In the genomic region with DNA sequence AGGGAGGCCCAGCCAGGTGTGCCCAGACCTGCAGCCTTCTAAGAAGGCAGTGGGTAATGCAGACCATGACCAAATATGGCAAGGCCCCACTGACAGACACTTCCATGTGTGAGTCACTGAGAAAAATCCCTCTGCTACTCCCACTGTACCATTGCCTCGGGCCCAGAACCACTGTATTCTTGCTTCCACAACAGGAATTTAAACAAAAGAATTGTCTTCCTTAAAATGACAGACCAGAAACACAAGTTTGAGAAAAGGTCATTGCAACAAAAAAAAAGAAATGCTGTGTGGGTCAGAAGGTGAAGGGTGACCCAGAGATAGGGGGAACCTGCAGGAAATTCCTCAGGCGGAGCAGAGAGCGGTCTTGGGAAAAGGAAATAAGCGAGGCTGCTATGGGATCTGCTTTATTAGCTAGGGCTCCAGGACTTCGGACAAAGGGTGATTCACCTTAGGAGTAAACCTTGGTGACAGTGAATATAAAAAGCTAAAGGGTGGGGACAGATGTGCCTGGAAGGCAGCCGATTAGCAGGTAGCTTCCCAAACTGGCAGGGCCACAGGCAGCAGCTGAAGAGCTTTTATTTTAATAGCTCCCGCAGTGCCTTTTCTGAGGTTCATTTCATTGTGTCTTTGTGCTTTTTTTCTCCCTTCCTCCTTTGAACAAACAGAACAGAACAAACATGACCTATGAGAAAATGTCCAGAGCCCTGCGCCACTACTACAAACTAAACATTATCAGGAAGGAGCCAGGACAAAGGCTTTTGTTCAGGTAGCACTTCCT, we compare ENCODE assay signal across 1 cellular context.
A peak's percentile ranks its signal among the peaks of the same experiment; 100 is the strongest.
TF ChIP-seq lines count a peak whose summit lies in the region.

No MANE protein-coding gene starts in this region.

TF ChIP-seq in HepG2, 621 proteins besides CTCF, POLR2A, EP300 and RAD21 (continued from another document and continues in another):
- TF ChIP-seq FOXK1 (CRISPR knock-in tag; IDR thresholded peaks at IDR 0.05; ENCODE audit: borderline replicate concordance, low read depth) (no peak), ZNF619 (CRISPR knock-in tag; IDR thresholded peaks at IDR 0.05) (no peak), GABPB1 (CRISPR knock-in tag; IDR thresholded peaks at IDR 0.05) (no peak; the same call in 1 of the 2 replicates), ZNF790 (CRISPR knock-in tag; IDR thresholded peaks at IDR 0.05; ENCODE audit: borderline replicate concordance) (no peak), XBP1 (CRISPR knock-in tag; IDR thresholded peaks at IDR 0.05) (no peak), NFYC (CRISPR knock-in tag; IDR thresholded peaks at IDR 0.05) (no peak), RFXAP (CRISPR knock-in tag; IDR thresholded peaks at IDR 0.05; ENCODE audit: borderline replicate concordance) (no peak), ZNF235 (CRISPR knock-in tag; IDR thresholded peaks at IDR 0.05; ENCODE audit: borderline replicate concordance) (no peak), ARNTL (CRISPR knock-in tag; IDR thresholded peaks at IDR 0.05) (no peak), HMG20A (CRISPR knock-in tag; IDR thresholded peaks at IDR 0.05; ENCODE audit: borderline replicate concordance) (peak; percentile 62; the same call in 1 of the 2 replicates), THYN1 (CRISPR knock-in tag; IDR thresholded peaks at IDR 0.05; ENCODE audit: borderline replicate concordance, low read depth) (no peak), HOXA9 (CRISPR knock-in tag; IDR thresholded peaks at IDR 0.05; ENCODE audit: borderline replicate concordance) (no peak), ZNF33B (CRISPR knock-in tag; IDR thresholded peaks at IDR 0.05) (no peak), NR1H2 (CRISPR knock-in tag; IDR thresholded peaks at IDR 0.05; ENCODE audit: borderline replicate concordance, low read depth) (no peak), ZNF296 (CRISPR knock-in tag; conservative IDR thresholded peaks at IDR 0.05) (no peak), JUNB (CRISPR knock-in tag; IDR thresholded peaks at IDR 0.05; ENCODE audit: borderline replicate concordance) (no peak), PAWR (CRISPR knock-in tag; IDR thresholded peaks at IDR 0.05; ENCODE audit: borderline replicate concordance) (no peak), ZSCAN30 (CRISPR knock-in tag; IDR thresholded peaks at IDR 0.05) (no peak), ZMYM3 (CRISPR knock-in tag; IDR thresholded peaks at IDR 0.05) (no peak), CBX2 (IDR thresholded peaks at IDR 0.05; ENCODE audit: low read depth, low read length) (no peak), CBX2 (CRISPR knock-in tag; IDR thresholded peaks at IDR 0.05; ENCODE audit: low read depth) (no peak), KLF6 (CRISPR knock-in tag; IDR thresholded peaks at IDR 0.05) (no peak), ZNF343 (CRISPR knock-in tag; IDR thresholded peaks at IDR 0.05) (no peak), KAT7 (CRISPR knock-in tag; IDR thresholded peaks at IDR 0.05; ENCODE audit: borderline replicate concordance) (no peak), HNF4A (CRISPR knock-in tag; IDR thresholded peaks at IDR 0.05) (peak; percentile 61), KDM5B (CRISPR knock-in tag; IDR thresholded peaks at IDR 0.05; ENCODE audit: borderline replicate concordance) (no peak), ZFP82 (CRISPR knock-in tag; IDR thresholded peaks at IDR 0.05; ENCODE audit: borderline replicate concordance) (0 out of 2 replicates have a peak, but pooled peaks have one; percentile 45), SOX5 (CRISPR knock-in tag; IDR thresholded peaks at IDR 0.05; ENCODE audit: borderline replicate concordance) (peak; percentile 99), TGIF2 (CRISPR knock-in tag; IDR thresholded peaks at IDR 0.05) (no peak), SMAD3 (CRISPR knock-in tag; IDR thresholded peaks at IDR 0.05) (no peak), CEBPB (IDR thresholded peaks at IDR 0.05; ENCODE audit: borderline replicate concordance, low read depth, low read length) (no peak), DNMT1 (CRISPR knock-in tag; IDR thresholded peaks at IDR 0.05) (no peak), ZBTB21 (CRISPR knock-in tag; IDR thresholded peaks at IDR 0.05) (no peak), ZNF660 (CRISPR knock-in tag; IDR thresholded peaks at IDR 0.05; ENCODE audit: borderline replicate concordance, low read depth) (no peak), ZNF879 (CRISPR knock-in tag; IDR thresholded peaks at IDR 0.05) (no peak)
- TF ChIP-seq, protein P1, sequence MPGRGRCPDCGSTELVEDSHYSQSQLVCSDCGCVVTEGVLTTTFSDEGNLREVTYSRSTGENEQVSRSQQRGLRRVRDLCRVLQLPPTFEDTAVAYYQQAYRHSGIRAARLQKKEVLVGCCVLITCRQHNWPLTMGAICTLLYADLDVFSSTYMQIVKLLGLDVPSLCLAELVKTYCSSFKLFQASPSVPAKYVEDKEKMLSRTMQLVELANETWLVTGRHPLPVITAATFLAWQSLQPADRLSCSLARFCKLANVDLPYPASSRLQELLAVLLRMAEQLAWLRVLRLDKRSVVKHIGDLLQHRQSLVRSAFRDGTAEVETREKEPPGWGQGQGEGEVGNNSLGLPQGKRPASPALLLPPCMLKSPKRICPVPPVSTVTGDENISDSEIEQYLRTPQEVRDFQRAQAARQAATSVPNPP (CRISPR knock-in tag; IDR thresholded peaks at IDR 0.05), result no peak
- TF ChIP-seq, protein P2, sequence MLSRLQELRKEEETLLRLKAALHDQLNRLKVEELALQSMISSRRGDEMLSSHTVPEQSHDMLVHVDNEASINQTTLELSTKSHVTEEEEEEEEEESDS (CRISPR knock-in tag; IDR thresholded peaks at IDR 0.05; ENCODE audit: borderline replicate concordance), result no peak
- TF ChIP-seq, protein P3, sequence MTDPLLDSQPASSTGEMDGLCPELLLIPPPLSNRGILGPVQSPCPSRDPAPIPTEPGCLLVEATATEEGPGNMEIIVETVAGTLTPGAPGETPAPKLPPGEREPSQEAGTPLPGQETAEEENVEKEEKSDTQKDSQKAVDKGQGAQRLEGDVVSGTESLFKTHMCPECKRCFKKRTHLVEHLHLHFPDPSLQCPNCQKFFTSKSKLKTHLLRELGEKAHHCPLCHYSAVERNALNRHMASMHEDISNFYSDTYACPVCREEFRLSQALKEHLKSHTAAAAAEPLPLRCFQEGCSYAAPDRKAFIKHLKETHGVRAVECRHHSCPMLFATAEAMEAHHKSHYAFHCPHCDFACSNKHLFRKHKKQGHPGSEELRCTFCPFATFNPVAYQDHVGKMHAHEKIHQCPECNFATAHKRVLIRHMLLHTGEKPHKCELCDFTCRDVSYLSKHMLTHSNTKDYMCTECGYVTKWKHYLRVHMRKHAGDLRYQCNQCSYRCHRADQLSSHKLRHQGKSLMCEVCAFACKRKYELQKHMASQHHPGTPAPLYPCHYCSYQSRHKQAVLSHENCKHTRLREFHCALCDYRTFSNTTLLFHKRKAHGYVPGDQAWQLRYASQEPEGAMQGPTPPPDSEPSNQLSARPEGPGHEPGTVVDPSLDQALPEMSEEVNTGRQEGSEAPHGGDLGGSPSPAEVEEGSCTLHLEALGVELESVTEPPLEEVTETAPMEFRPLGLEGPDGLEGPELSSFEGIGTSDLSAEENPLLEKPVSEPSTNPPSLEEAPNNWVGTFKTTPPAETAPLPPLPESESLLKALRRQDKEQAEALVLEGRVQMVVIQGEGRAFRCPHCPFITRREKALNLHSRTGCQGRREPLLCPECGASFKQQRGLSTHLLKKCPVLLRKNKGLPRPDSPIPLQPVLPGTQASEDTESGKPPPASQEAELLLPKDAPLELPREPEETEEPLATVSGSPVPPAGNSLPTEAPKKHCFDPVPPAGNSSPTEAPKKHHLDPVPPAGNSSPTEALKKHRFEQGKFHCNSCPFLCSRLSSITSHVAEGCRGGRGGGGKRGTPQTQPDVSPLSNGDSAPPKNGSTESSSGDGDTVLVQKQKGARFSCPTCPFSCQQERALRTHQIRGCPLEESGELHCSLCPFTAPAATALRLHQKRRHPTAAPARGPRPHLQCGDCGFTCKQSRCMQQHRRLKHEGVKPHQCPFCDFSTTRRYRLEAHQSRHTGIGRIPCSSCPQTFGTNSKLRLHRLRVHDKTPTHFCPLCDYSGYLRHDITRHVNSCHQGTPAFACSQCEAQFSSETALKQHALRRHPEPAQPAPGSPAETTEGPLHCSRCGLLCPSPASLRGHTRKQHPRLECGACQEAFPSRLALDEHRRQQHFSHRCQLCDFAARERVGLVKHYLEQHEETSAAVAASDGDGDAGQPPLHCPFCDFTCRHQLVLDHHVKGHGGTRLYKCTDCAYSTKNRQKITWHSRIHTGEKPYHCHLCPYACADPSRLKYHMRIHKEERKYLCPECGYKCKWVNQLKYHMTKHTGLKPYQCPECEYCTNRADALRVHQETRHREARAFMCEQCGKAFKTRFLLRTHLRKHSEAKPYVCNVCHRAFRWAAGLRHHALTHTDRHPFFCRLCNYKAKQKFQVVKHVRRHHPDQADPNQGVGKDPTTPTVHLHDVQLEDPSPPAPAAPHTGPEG (CRISPR knock-in tag; IDR thresholded peaks at IDR 0.05), result no peak
- TF ChIP-seq, protein P4, sequence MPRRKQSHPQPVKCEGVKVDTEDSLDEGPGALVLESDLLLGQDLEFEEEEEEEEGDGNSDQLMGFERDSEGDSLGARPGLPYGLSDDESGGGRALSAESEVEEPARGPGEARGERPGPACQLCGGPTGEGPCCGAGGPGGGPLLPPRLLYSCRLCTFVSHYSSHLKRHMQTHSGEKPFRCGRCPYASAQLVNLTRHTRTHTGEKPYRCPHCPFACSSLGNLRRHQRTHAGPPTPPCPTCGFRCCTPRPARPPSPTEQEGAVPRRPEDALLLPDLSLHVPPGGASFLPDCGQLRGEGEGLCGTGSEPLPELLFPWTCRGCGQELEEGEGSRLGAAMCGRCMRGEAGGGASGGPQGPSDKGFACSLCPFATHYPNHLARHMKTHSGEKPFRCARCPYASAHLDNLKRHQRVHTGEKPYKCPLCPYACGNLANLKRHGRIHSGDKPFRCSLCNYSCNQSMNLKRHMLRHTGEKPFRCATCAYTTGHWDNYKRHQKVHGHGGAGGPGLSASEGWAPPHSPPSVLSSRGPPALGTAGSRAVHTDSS (CRISPR knock-in tag; conservative IDR thresholded peaks at IDR 0.05), result no peak
- TF ChIP-seq, protein P5, sequence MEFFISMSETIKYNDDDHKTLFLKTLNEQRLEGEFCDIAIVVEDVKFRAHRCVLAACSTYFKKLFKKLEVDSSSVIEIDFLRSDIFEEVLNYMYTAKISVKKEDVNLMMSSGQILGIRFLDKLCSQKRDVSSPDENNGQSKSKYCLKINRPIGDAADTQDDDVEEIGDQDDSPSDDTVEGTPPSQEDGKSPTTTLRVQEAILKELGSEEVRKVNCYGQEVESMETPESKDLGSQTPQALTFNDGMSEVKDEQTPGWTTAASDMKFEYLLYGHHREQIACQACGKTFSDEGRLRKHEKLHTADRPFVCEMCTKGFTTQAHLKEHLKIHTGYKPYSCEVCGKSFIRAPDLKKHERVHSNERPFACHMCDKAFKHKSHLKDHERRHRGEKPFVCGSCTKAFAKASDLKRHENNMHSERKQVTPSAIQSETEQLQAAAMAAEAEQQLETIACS (CRISPR knock-in tag; IDR thresholded peaks at IDR 0.05), result no peak
- TF ChIP-seq, protein P6, sequence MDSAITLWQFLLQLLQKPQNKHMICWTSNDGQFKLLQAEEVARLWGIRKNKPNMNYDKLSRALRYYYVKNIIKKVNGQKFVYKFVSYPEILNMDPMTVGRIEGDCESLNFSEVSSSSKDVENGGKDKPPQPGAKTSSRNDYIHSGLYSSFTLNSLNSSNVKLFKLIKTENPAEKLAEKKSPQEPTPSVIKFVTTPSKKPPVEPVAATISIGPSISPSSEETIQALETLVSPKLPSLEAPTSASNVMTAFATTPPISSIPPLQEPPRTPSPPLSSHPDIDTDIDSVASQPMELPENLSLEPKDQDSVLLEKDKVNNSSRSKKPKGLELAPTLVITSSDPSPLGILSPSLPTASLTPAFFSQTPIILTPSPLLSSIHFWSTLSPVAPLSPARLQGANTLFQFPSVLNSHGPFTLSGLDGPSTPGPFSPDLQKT (CRISPR knock-in tag; IDR thresholded peaks at IDR 0.05; ENCODE audit: borderline replicate concordance), result no peak
- TF ChIP-seq, protein P7, sequence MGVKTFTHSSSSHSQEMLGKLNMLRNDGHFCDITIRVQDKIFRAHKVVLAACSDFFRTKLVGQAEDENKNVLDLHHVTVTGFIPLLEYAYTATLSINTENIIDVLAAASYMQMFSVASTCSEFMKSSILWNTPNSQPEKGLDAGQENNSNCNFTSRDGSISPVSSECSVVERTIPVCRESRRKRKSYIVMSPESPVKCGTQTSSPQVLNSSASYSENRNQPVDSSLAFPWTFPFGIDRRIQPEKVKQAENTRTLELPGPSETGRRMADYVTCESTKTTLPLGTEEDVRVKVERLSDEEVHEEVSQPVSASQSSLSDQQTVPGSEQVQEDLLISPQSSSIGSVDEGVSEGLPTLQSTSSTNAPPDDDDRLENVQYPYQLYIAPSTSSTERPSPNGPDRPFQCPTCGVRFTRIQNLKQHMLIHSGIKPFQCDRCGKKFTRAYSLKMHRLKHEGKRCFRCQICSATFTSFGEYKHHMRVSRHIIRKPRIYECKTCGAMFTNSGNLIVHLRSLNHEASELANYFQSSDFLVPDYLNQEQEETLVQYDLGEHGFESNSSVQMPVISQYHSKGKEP (CRISPR knock-in tag; IDR thresholded peaks at IDR 0.05), result no peak
- TF ChIP-seq, protein P8, sequence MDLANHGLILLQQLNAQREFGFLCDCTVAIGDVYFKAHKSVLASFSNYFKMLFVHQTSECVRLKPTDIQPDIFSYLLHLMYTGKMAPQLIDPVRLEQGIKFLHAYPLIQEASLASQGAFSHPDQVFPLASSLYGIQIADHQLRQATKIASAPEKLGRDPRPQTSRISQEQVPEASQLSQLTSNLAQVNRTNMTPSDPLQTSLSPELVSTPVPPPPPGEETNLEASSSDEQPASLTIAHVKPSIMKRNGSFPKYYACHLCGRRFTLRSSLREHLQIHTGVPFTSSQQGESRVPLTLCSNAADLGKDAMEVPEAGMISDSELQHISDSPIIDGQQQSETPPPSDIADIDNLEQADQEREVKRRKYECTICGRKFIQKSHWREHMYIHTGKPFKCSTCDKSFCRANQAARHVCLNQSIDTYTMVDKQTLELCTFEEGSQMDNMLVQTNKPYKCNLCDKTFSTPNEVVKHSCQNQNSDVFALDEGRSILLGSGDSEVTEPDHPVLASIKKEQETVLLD (CRISPR knock-in tag; IDR thresholded peaks at IDR 0.05; ENCODE audit: low read depth), result no peak
- TF ChIP-seq, protein P9, sequence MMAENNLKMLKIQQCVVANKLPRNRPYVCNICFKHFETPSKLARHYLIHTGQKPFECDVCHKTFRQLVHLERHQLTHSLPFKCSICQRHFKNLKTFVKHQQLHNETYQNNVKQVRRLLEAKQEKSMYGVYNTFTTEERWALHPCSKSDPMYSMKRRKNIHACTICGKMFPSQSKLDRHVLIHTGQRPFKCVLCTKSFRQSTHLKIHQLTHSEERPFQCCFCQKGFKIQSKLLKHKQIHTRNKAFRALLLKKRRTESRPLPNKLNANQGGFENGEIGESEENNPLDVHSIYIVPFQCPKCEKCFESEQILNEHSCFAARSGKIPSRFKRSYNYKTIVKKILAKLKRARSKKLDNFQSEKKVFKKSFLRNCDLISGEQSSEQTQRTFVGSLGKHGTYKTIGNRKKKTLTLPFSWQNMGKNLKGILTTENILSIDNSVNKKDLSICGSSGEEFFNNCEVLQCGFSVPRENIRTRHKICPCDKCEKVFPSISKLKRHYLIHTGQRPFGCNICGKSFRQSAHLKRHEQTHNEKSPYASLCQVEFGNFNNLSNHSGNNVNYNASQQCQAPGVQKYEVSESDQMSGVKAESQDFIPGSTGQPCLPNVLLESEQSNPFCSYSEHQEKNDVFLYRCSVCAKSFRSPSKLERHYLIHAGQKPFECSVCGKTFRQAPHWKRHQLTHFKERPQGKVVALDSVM (CRISPR knock-in tag; IDR thresholded peaks at IDR 0.05), result no peak
- TF ChIP-seq, protein P10, sequence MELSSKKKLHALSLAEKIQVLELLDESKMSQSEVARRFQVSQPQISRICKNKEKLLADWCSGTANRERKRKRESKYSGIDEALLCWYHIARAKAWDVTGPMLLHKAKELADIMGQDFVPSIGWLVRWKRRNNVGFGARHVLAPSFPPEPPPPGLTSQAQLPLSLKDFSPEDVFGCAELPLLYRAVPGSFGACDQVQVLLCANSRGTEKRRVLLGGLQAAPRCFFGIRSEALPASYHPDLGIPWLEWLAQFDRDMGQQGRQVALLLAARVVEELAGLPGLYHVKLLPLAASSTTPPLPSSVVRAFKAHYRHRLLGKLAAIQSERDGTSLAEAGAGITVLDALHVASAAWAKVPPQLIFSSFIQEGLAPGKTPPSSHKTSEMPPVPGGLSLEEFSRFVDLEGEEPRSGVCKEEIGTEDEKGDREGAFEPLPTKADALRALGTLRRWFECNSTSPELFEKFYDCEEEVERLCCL (CRISPR knock-in tag; IDR thresholded peaks at IDR 0.05; ENCODE audit: borderline replicate concordance), result no peak
